Comparison of ENCODE assay signal across 8 cellular contexts in the genomic region with DNA sequence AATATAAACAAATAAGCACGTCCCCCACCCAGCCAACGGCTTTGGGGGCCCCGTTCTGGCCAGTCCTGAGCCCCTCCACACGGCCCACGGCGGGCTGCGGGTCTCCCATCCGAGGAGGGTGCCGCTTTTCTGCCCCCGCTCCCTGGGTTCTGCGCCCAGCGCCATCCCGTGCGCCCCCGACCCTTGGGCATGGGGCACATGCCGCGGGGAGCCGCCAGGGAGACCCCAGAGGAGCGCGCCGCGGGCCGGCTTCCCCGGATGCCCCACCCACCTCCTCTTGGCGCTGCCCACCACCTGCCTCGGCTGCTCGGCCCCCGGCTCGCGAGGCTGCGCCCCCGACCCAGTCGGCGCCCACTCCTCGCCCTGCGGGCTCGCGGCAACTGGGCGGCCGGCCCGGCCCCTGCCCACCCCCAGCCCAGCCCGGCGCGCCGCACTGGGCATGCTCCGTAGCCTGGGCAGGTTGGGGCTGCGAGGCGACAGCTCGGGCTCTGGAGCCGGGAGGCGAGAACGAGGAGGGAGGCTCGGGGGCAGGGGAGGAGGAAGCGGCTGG. TPM values are rescaled to one million over a fixed set of nuclear protein-coding genes. Genes with fewer than 3 reads are reported as not detected.
DNase-seq lines count a peak whose midpoint lies in the region; ATAC-seq and TF ChIP-seq lines count a peak whose summit lies in the region.

No MANE protein-coding gene starts in this region.

- no peak for TF ChIP-seq CTCF in fibroblast of the aortic adventitia (IDR thresholded peaks at IDR 0.05; ENCODE audit: insufficient read depth, low read length)

- H4K8ac ChIP-seq in neuronal stem cell (ENCODE audit: low read depth, low read length), result no peak overlapping the region

- H3K27me3 ChIP-seq in HAP-1 (ENCODE audit: low read depth), result no peaks in the 10 kb centered on the region
- H3K27me3 ChIP-seq in neuronal stem cell (ENCODE audit: control insufficient read depth in 3 of 3, insufficient read depth in 3 of 3, low read depth in 1 of 3, low read length in 3 of 3), result no peaks in the 10 kb centered on the region

- H3K27ac ChIP-seq in neuronal stem cell (replicated peaks; ENCODE audit: low read length), result peak overlapping the region; percentile 73

- H3K79me1 ChIP-seq in neuronal stem cell (ENCODE audit: low read depth, low read length), result no peaks in the 10 kb centered on the region

- DNase-seq in HAP-1 (ENCODE audit: low spot score in 2 of 2) (peak; percentile 36 to 75), RPMI7951 (ENCODE audit: low read depth) (peak; percentile 61), fibroblast of the aortic adventitia (ENCODE audit: low read depth) (no peak), neuronal stem cell (ENCODE audit: low spot score) (peak; percentile 63), T-helper 9 cell (no peak), GDM1 (lab: John Stamatoyannopoulos, UW) (no peak)

- peak overlapping the region; percentile 58 for H3K4me3 ChIP-seq in HAP-1
- H3K4me3 ChIP-seq in fibroblast of the aortic adventitia (ENCODE audit: low read depth, low read length), result peak overlapping the region; percentile 74
- peak overlapping the region; percentile 83 to 99 for H3K4me3 ChIP-seq in neuronal stem cell (ENCODE audit: low read length in 2 of 2)

- no peaks in the 10 kb centered on the region for H3K36me3 ChIP-seq in HAP-1 (replicated peaks)
- H3K36me3 ChIP-seq in neuronal stem cell (replicated peaks in 1 of 2; ENCODE audit: control insufficient read depth in 2 of 2, insufficient read depth in 2 of 2, low read length in 2 of 2), result no peaks in the 10 kb centered on the region

- peak overlapping the region; percentile 95 for H3K4me2 ChIP-seq in neuronal stem cell (ENCODE audit: insufficient read depth, low read length, poor library complexity, severe bottlenecking)

- no peak for ATAC-seq in HG03196 (IDR thresholded peaks at IDR 0.05; ENCODE audit: unreplicated experiment)
- ATAC-seq in HG03442 (IDR thresholded peaks at IDR 0.05; ENCODE audit: unreplicated experiment), result no peak

- H2BK12ac ChIP-seq in neuronal stem cell (ENCODE audit: low read length), result no peak overlapping the region

- H3K4me1 ChIP-seq in HAP-1 (peaks cover 21% of the 10 kb centered on the region), neuronal stem cell (ENCODE audit: control insufficient read depth in 2 of 2, insufficient read depth in 1 of 2, low read depth in 1 of 2, low read length in 2 of 2) (peaks cover 5 to 13% of the 10 kb centered on the region in 2 donors)

- H3K9me3 ChIP-seq in HAP-1, result no peaks in the 10 kb centered on the region
- H3K9me3 ChIP-seq in neuronal stem cell (replicated peaks in 1 of 2; ENCODE audit: control insufficient read depth in 2 of 2, insufficient read depth in 1 of 2, low read depth in 1 of 2, low read length in 2 of 2), result no peaks in the 10 kb centered on the region

- H2BK120ac ChIP-seq in neuronal stem cell (ENCODE audit: low read depth, low read length), result peak overlapping the region; percentile 4

- H3K23ac ChIP-seq in neuronal stem cell (ENCODE audit: low read depth, low read length, poor library complexity), result peak overlapping the region; percentile 32

- peak overlapping the region; percentile 91 for H3K14ac ChIP-seq in neuronal stem cell (ENCODE audit: low read length)

- WGBS in neuronal stem cell (ENCODE audit: extremely low coverage in 2 of 2, insufficient read length in 2 of 2, insufficient replicate concordance in 1 of 2), 2 donors, result no CpG with 5 or more reads among the region's 54 CpGs

- H3K4ac ChIP-seq in neuronal stem cell (ENCODE audit: low read length), result no peak overlapping the region

- in situ Hi-C loops in HAP-1 (cut with MboI; ENCODE audit: low sequenced_read_pairs), result no loop called here

- H3K9ac ChIP-seq in neuronal stem cell (ENCODE audit: low read depth, low read length, poor library complexity), result peak overlapping the region; percentile 95

- peak overlapping the region; percentile 59 for H2AK5ac ChIP-seq in neuronal stem cell (ENCODE audit: low read depth, low read length)

- H2BK15ac ChIP-seq in neuronal stem cell (ENCODE audit: low read length), result peak overlapping the region; percentile 97

- peak overlapping the region; percentile 78 for H2AFZ ChIP-seq in neuronal stem cell (ENCODE audit: low read length)

- H3K18ac ChIP-seq in neuronal stem cell (ENCODE audit: low read length), result peak overlapping the region; percentile 100

- H4K91ac ChIP-seq in neuronal stem cell (ENCODE audit: low read depth, low read length, poor library complexity), result no peak overlapping the region

- peak overlapping the region; percentile 91 for H2BK5ac ChIP-seq in neuronal stem cell (ENCODE audit: low read length)

RNA-seq across cellular contexts. Expression of a gene that starts 0.6 kb away (rescaled TPM):
- 5.3 and 5.4 TPM in 2 replicates for total RNA-seq in RPMI7951 (2014; rRNA removed; shearing (Covaris generic))
- 0.25 and 4.1 TPM in 2 replicates for total RNA-seq in fibroblast of the aortic adventitia (ENCODE audit: low replicate concordance)
- polyA plus RNA-seq in neuronal stem cell (2013, experiment 1 of 2), result 5.6 TPM
- 6.1 TPM for polyA plus RNA-seq in neuronal stem cell (2013, experiment 2 of 2)

Comparison
In these comparisons a context has a peak if more than half of its experiments do, and no peak if none do; other contexts are left out.
1. DNase-seq: peak in HAP-1 (2 of 2), RPMI7951 (single experiment) and neuronal stem cell (single experiment); none in fibroblast of the aortic adventitia (single experiment), T-helper 9 cell (single experiment) and GDM1 (single experiment).
2. Peak in every context shown above with its lines, with median percentiles within 50 percentile points of each other: H3K4me3 ChIP-seq.